8 cellular contexts compared by ENCODE assay signal in genomic region chr7:63376873-63377272, GRCh38.
"Had no signal": no experiment of that assay in that cellular context is flagged by ENCODE, and none has a peak within 500 bp of the region (broad histone marks: within the 10 kb centered on the region; RNA-seq: fewer than 3 reads in every experiment).

No MANE protein-coding gene starts in this region.

- FAIRE-seq: G401.6, GM12878, GM12891, GM12892, GM18507, GM19239 had no signal

- H3K4me3 ChIP-seq: GM12878 had no signal

- ATAC-seq: GM12878 had no signal

- DNase-seq: GDM1, GF-D8 had no signal
